In genomic region chr10:116747325-116747724, GRCh38 we compare ENCODE assay signal across 2 cellular contexts.
TF ChIP-seq lines count a peak whose summit lies in the region.

No MANE protein-coding gene starts in this region.

TF ChIP-seq in A549, 52 proteins besides CTCF, POLR2A, EP300 and RAD21:
- TF ChIP-seq USF2 (IDR thresholded peaks at IDR 0.05) = peak; percentile 56
- no peak for TF ChIP-seq RARB (CRISPR knock-in tag; IDR thresholded peaks at IDR 0.05)

TF ChIP-seq in GM12878, 131 proteins besides CTCF, POLR2A, EP300 and RAD21 (continued from another document):
- TF ChIP-seq USF1 (IDR thresholded peaks at IDR 0.05; ENCODE audit: borderline replicate concordance, extremely low read length, insufficient read depth, low read depth, low read length) = no peak
